27 cellular contexts compared by ENCODE assay signal in the genomic region with DNA sequence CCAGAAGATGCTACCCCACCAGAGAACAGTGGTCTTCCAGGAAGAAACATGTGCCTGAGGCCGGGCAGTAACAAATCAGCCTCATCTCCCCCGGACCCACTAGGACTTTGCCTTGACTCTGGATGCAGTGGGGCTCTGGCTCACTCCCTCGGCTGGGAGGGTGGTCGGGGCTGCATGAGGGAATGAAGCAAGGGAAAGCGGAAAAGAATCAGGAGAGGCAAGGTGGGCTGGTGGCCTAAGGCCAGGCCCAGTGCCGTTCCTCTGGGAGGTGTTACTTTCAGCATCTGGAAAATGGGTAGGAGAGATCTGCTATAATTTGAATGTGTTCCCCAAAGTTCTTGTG. TPM values are rescaled to one million over a fixed set of nuclear protein-coding genes. Genes with fewer than 3 reads are reported as not detected.
"Had no signal": no experiment of that assay in that cellular context is flagged by ENCODE, and none has a peak within 500 bp of the region (broad histone marks: within the 10 kb centered on the region; RNA-seq: fewer than 3 reads in every experiment).

No MANE protein-coding gene starts in this region.

- H3K27me3 Mint-ChIP-seq: activated CD4-positive, alpha-beta T cell treated with anti-CD3 and anti-CD28 coated beads, Interleukin-2, amount 10 ng/mL, durations not matched to agents 7 days and 5 days; activated CD8-positive, alpha-beta T cell treated with anti-CD3 and anti-CD28 coated beads for 36 hours; activated naive CD4-positive, alpha-beta T cell treated with anti-CD3 and anti-CD28 coated beads, Interleukin-2, amount 10 ng/mL, durations not matched to agents 7 days and 5 days; memory B cell had no signal

- H3K4me1 ChIP-seq: body of pancreas, foreskin keratinocyte, right lobe of liver, upper lobe of right lung had no signal

- ATAC-seq: activated CD8-positive, alpha-beta T cell treated with anti-CD3 and anti-CD28 coated beads for 36 hours; body of pancreas; foreskin keratinocyte; right lobe of liver; upper lobe of right lung had no signal

- H3K4me3 ChIP-seq: body of pancreas, cardiac muscle cell, right lobe of liver, upper lobe of right lung had no signal

- H3K4me3 Mint-ChIP-seq: activated CD4-positive, alpha-beta T cell treated with anti-CD3 and anti-CD28 coated beads, Interleukin-2, amount 10 ng/mL, durations not matched to agents 7 days and 5 days; activated CD8-positive, alpha-beta T cell treated with anti-CD3 and anti-CD28 coated beads for 36 hours; activated naive CD4-positive, alpha-beta T cell treated with anti-CD3 and anti-CD28 coated beads, Interleukin-2, amount 10 ng/mL, durations not matched to agents 7 days and 5 days; memory B cell; neural crest cell had no signal

- H3K9me3 Mint-ChIP-seq: activated CD4-positive, alpha-beta T cell treated with anti-CD3 and anti-CD28 coated beads, Interleukin-2, amount 10 ng/mL, durations not matched to agents 7 days and 5 days; activated CD8-positive, alpha-beta T cell treated with anti-CD3 and anti-CD28 coated beads for 36 hours; activated naive CD4-positive, alpha-beta T cell treated with anti-CD3 and anti-CD28 coated beads, Interleukin-2, amount 10 ng/mL, durations not matched to agents 7 days and 5 days; memory B cell; neural crest cell had no signal

- H3K9ac ChIP-seq: SK-N-SH had no signal

- H3K9me3 ChIP-seq: body of pancreas, right lobe of liver, SK-N-SH, upper lobe of right lung had no signal

- H3K27ac Mint-ChIP-seq: activated CD4-positive, alpha-beta T cell treated with anti-CD3 and anti-CD28 coated beads, Interleukin-2, amount 10 ng/mL, durations not matched to agents 7 days and 5 days; activated CD8-positive, alpha-beta T cell treated with anti-CD3 and anti-CD28 coated beads for 36 hours; activated naive CD4-positive, alpha-beta T cell treated with anti-CD3 and anti-CD28 coated beads, Interleukin-2, amount 10 ng/mL, durations not matched to agents 7 days and 5 days; memory B cell had no signal

- H3K27ac ChIP-seq: body of pancreas, cardiac muscle cell, foreskin keratinocyte, right lobe of liver, upper lobe of right lung, VCaP had no signal

- H3K4me1 Mint-ChIP-seq: activated CD4-positive, alpha-beta T cell treated with anti-CD3 and anti-CD28 coated beads, Interleukin-2, amount 10 ng/mL, durations not matched to agents 7 days and 5 days; activated naive CD4-positive, alpha-beta T cell treated with anti-CD3 and anti-CD28 coated beads, Interleukin-2, amount 10 ng/mL, durations not matched to agents 7 days and 5 days; memory B cell had no signal

- H3K27me3 ChIP-seq: body of pancreas, cardiac muscle cell, foreskin keratinocyte, right lobe of liver, upper lobe of right lung had no signal

- DNase-seq: activated CD4-positive, alpha-beta T cell treated with anti-CD3 and anti-CD28 coated beads, Interleukin-2, amount 10 ng/mL, durations not matched to agents 7 days and 5 days; activated CD4-positive, CD25-positive, alpha-beta regulatory T cell treated with anti-CD3 and anti-CD28 coated beads, Interleukin-2, amount 50 U/mL, for 72 hours; activated CD8-positive, alpha-beta T cell treated with anti-CD3 and anti-CD28 coated beads for 36 hours; activated effector memory CD4-positive, alpha-beta T cell treated with anti-CD3 and anti-CD28 coated beads, Interleukin-2, amount 50 U/mL, for 16 hours; activated naive CD4-positive, alpha-beta T cell treated with anti-CD3 and anti-CD28 coated beads, Interleukin-2, amount 10 ng/mL, durations not matched to agents 7 days and 5 days; anterior cingulate cortex; body of pancreas; effector CD8-positive, alpha-beta T cell; foreskin keratinocyte; hypothalamus; right lobe of liver; SIG-M5; SK-N-SH; small intestine; stimulated activated CD4-positive, alpha-beta T cell treated with anti-CD3 and anti-CD28 coated beads, Interleukin-15, amount 100 ng/mL, for 24 hours; stimulated activated CD4-positive, alpha-beta T cell treated with anti-CD3 and anti-CD28 coated beads, Interleukin-2, amount 100 ng/mL, for 48 hours; stimulated activated naive CD4-positive, alpha-beta T cell; upper lobe of right lung had no signal

RNA-seq across cellular contexts. Expression of gene CLEC2L, which starts 51.8 kb away (rescaled TPM):
- total RNA-seq: activated CD4-positive, alpha-beta T cell treated with anti-CD3 and anti-CD28 coated beads, Interleukin-2, amount 10 ng/mL, durations not matched to agents 7 days and 5 days; activated CD8-positive, alpha-beta T cell treated with anti-CD3 and anti-CD28 coated beads for 36 hours; body of pancreas; chondrocyte; foreskin keratinocyte; lower leg skin; osteoblast; pulmonary artery endothelial cell; right lobe of liver; T-helper 2 cell treated with Interferon-gamma antibody and Interleukin-4, amounts not matched to agents 100 ng/mL and 5 ng/mL, for 36 hours; upper lobe of right lung had no signal
